28 cellular contexts compared by ENCODE assay signal in genomic region chr5:86011937-86012336, GRCh38.
"Had no signal": no experiment of that assay in that cellular context is flagged by ENCODE, and none has a peak within 500 bp of the region (broad histone marks: within the 10 kb centered on the region; RNA-seq: fewer than 3 reads in every experiment).

No MANE protein-coding gene starts in this region.

- DNase-seq: colonic mucosa; cortex of kidney; dermis blood vessel endothelial cell; dorsolateral prefrontal cortex; effector CD4-positive, alpha-beta T cell; effector CD8-positive, alpha-beta T cell; effector memory CD4-positive, alpha-beta T cell; effector memory CD8-positive, alpha-beta T cell; endodermal cell; erythroblast; esophagus squamous epithelium; foreskin fibroblast; foreskin keratinocyte; foreskin melanocyte; gastrocnemius medialis; glutamatergic neuron; head of caudate nucleus; heart left ventricle; heart right ventricle had no signal

- ATAC-seq: effector memory CD8-positive, alpha-beta T cell; esophagus mucosa; foreskin keratinocyte; gastrocnemius medialis; gastroesophageal sphincter; heart left ventricle; heart right ventricle had no signal

- FAIRE-seq: endometrium, endothelial cell of umbilical vein, frontal cortex had no signal

- H3K4me1 ChIP-seq: colonic mucosa, esophagus muscularis mucosa, esophagus squamous epithelium, foreskin keratinocyte, gastrocnemius medialis, gastroesophageal sphincter, heart left ventricle, heart right ventricle had no signal

- H3K27me3 ChIP-seq: colonic mucosa, dorsolateral prefrontal cortex, esophagus muscularis mucosa, esophagus squamous epithelium, foreskin keratinocyte, gastrocnemius medialis, gastroesophageal sphincter, heart left ventricle, heart right ventricle, hepatocyte had no signal

- H3K4me2 ChIP-seq: hepatocyte had no signal

- H3K27ac ChIP-seq: colonic mucosa, coronary artery, dorsolateral prefrontal cortex, epithelial cell of prostate, esophagus muscularis mucosa, esophagus squamous epithelium, foreskin keratinocyte, gastrocnemius medialis, gastroesophageal sphincter, heart left ventricle, heart right ventricle, hepatocyte had no signal

- H3K4me3 ChIP-seq: colonic mucosa, coronary artery, dorsolateral prefrontal cortex, esophagus muscularis mucosa, esophagus squamous epithelium, gastrocnemius medialis, gastroesophageal sphincter, heart left ventricle, heart right ventricle, hepatocyte had no signal

- H3K79me2 ChIP-seq: hepatocyte had no signal

- H2AFZ ChIP-seq: hepatocyte had no signal

- H3K36me3 ChIP-seq: colonic mucosa, esophagus muscularis mucosa, esophagus squamous epithelium, gastrocnemius medialis, gastroesophageal sphincter, heart left ventricle, heart right ventricle had no signal

- H3K9me3 ChIP-seq: colonic mucosa, esophagus squamous epithelium, gastrocnemius medialis had no signal
